ENCODE assay signal across 11 cellular contexts in the genomic region with DNA sequence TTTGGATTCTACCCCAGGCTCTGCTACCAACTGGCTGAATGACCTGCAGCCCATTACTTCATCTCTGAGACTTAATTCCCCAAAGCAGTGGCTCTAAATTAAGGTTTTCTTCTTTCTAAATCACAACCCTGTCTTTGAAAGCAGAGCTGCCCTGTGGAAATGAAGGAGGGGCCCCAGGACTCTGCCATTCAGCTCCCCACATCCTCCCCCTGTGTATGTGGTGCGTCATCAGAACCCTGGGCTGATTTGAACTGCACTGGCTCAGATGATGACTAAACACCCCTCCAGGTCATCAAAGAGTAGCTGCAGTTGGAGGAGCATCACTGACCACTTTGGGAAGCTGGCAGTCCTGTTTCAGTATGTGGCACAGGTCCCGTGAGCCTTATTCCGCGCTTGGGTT. TPM values are rescaled to one million over a fixed set of nuclear protein-coding genes. Genes with fewer than 3 reads are reported as not detected.
DNase-seq lines count a peak whose midpoint lies in the region; ATAC-seq, FAIRE-seq and TF ChIP-seq lines count a peak whose summit lies in the region.
"Had no signal": no experiment of that assay in that cellular context is flagged by ENCODE, and none has a peak within 500 bp of the region (broad histone marks: within the 10 kb centered on the region; RNA-seq: fewer than 3 reads in every experiment).

No MANE protein-coding gene starts in this region.

- H3K27ac Mint-ChIP-seq in T-helper 2 cell treated with Interferon-gamma antibody and Interleukin-4, amounts not matched to agents 5 μg/mL and 100 μg/mL, for 36 hours = no peak overlapping the region

- H3K36me3 Mint-ChIP-seq in T-helper 2 cell treated with Interferon-gamma antibody and Interleukin-4, amounts not matched to agents 5 μg/mL and 100 μg/mL, for 36 hours (ENCODE audit: low read depth) = no peaks in the 10 kb centered on the region

- no peak for FAIRE-seq in D721Med (lab: Jason Lieb, UNC)
- FAIRE-seq: endothelial cell of umbilical vein had no signal

- peaks cover 14% of the 10 kb centered on the region for H3K4me1 Mint-ChIP-seq in T-helper 2 cell treated with Interferon-gamma antibody and Interleukin-4, amounts not matched to agents 5 μg/mL and 100 μg/mL, for 36 hours (ENCODE audit: low read depth)

- H3K27me3 Mint-ChIP-seq in T-helper 2 cell treated with Interferon-gamma antibody and Interleukin-4, amounts not matched to agents 5 μg/mL and 100 μg/mL, for 36 hours (ENCODE audit: low read depth) = no peaks in the 10 kb centered on the region

- H3K4me3 ChIP-seq in fibroblast of the aortic adventitia (ENCODE audit: low read depth, low read length) = no peak overlapping the region
- H3K4me3 ChIP-seq: HAP-1 had no signal

- no peaks in the 10 kb centered on the region for H3K9me3 Mint-ChIP-seq in T-helper 2 cell treated with Interferon-gamma antibody and Interleukin-4, amounts not matched to agents 5 μg/mL and 100 μg/mL, for 36 hours

- no peak overlapping the region for H3K4me3 Mint-ChIP-seq in T-helper 2 cell treated with Interferon-gamma antibody and Interleukin-4, amounts not matched to agents 5 μg/mL and 100 μg/mL, for 36 hours

- DNase-seq in activated CD4-positive, CD25-positive, alpha-beta regulatory T cell (lab: John Stamatoyannopoulos, UW) = no peak
- DNase-seq in T1000 (lab: John Stamatoyannopoulos, UW) (peak; percentile 65), fibroblast of the aortic adventitia (ENCODE audit: low read depth) (peak; percentile 95), D721Med (ENCODE audit: insufficient read length, low spot score) (no peak)
- DNase-seq in stimulated activated CD8-positive, alpha-beta memory T cell treated with anti-CD3 and anti-CD28 coated beads, Interleukin-4, amount 100 ng/mL, for 48 hours = peak; percentile 38
- no peak for DNase-seq in T-helper 2 cell treated with Interferon-gamma antibody and Interleukin-4, amounts not matched to agents 5 μg/mL and 100 μg/mL, for 36 hours (ENCODE audit: low spot score)
- DNase-seq in stimulated activated naive CD4-positive, alpha-beta T cell (lab: John Stamatoyannopoulos, UW) = no peak
- DNase-seq: NK-92 treated with Interleukin-12 subunit alpha and Interleukin-12 subunit beta, amount 100 ng/mL, for 24 hours had no signal

- ATAC-seq in activated CD4-positive, CD25-positive, alpha-beta regulatory T cell treated with anti-CD3 and anti-CD28 coated beads, Interleukin-2, amount 50 U/mL, for 24 hours = peak; percentile 53 to 58

- no peak for TF ChIP-seq CTCF in fibroblast of the aortic adventitia (IDR thresholded peaks at IDR 0.05; ENCODE audit: insufficient read depth, low read length)
- TF ChIP-seq CTCF in D721Med (IDR thresholded peaks at IDR 0.05; ENCODE audit: insufficient read depth, missing control alignments) = no peak

RNA-seq across cellular contexts. Expression of gene BPGM, which starts 46.6 kb away (rescaled TPM):
- total RNA-seq in fibroblast of the aortic adventitia (ENCODE audit: low replicate concordance) = 20.0 and 52.4 TPM in 2 replicates

Comparison
In these comparisons a context has a peak if more than half of its experiments do, and no peak if none do; other contexts are left out.
1. DNase-seq: peak in T1000 (single experiment), fibroblast of the aortic adventitia (single experiment) and stimulated activated CD8-positive, alpha-beta memory T cell treated with anti-CD3 and anti-CD28 coated beads, Interleukin-4, amount 100 ng/mL, for 48 hours (single experiment); none in activated CD4-positive, CD25-positive, alpha-beta regulatory T cell (0 of 4), D721Med (single experiment), T-helper 2 cell treated with Interferon-gamma antibody and Interleukin-4, amounts not matched to agents 5 μg/mL and 100 μg/mL, for 36 hours (single experiment) and stimulated activated naive CD4-positive, alpha-beta T cell (0 of 6).